ENCODE assay signal across 8 cellular contexts in the genomic region with DNA sequence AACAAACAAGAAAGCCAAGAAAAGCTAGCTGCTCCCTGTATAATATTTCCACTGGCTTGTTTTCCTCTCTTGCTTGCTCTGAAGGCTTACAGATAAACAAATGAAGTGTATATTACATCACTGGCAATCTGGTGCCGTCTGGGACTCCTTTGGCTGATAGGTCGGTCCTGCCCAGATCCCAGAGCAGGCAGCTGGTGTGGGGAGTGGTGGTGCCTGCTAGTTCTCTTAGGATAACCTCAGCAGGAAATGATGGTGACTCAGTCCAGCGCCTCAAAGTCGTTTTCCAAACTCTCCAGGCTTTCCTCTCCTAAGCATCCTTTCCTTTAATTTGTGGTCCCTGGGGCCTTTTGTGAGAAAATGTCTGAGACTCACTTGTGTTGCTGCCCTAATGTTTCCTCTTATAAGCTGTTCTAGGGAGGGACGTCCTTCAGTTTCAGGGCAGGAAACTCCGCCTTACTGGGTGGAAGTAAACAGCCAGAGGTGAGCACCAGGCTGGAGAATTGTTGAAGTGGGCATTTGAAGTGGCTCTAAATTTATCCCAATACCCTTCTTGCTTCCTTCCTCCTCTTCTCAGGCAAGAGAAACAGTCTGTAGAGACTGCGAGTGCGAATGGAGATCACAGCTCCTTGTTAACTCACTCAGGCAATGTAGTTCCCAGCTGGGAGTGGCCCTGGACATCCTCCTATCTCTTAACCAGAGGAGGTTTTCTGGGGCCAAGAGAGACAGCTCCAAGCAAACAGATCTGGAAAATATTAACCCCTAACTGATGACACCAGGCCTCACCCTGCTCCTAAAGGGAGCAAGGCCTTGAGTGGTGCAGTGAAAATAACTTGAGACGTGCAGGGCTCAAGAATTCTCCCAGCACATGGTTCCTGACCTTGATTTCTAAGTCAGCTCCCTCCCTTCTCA. TPM values are rescaled to one million over a fixed set of nuclear protein-coding genes. Genes with fewer than 3 reads are reported as not detected.
DNase-seq lines count a peak whose midpoint lies in the region; ATAC-seq lines count a peak whose summit lies in the region.

No MANE protein-coding gene starts in this region.

- H3K23ac ChIP-seq in mesendoderm (ENCODE audit: low read length): no peak overlapping the region

- no peak overlapping the region for H3K4me2 ChIP-seq in mesendoderm (ENCODE audit: low read length)

- H3K4ac ChIP-seq in mesendoderm (ENCODE audit: low read depth, low read length): no peak overlapping the region

- no CpG with 5 or more reads among the region's 9 CpGs for WGBS in mesendoderm (ENCODE audit: extremely low coverage, insufficient coverage, low lambda C conversion rate)

- no peaks in the 10 kb centered on the region for H3K79me1 ChIP-seq in mesendoderm (ENCODE audit: low read length)

- H4K5ac ChIP-seq in mesendoderm (ENCODE audit: low read length): no peak overlapping the region

- H3K79me2 ChIP-seq in mesendoderm (ENCODE audit: control insufficient read depth, insufficient read depth, low read length): no peaks in the 10 kb centered on the region

- no peak overlapping the region for H3K56ac ChIP-seq in mesendoderm (ENCODE audit: low read length)

- H2BK15ac ChIP-seq in mesendoderm (replicated peaks; ENCODE audit: low read depth): no peak overlapping the region

- H3K4me1 ChIP-seq in mesendoderm (ENCODE audit: control insufficient read depth, low read depth, low read length): peaks cover 3% of the 10 kb centered on the region

- no peak overlapping the region for H2AK5ac ChIP-seq in mesendoderm (ENCODE audit: low read length)

- H4K8ac ChIP-seq in mesendoderm (ENCODE audit: low read depth, low read length): no peak overlapping the region

- no peak overlapping the region for H2BK120ac ChIP-seq in mesendoderm (ENCODE audit: low read depth, low read length)

- H3K27ac ChIP-seq in mesendoderm (ENCODE audit: low read depth, low read length): no peak overlapping the region

- peaks cover 2% of the 10 kb centered on the region for H3K27me3 ChIP-seq in mesendoderm (ENCODE audit: insufficient read depth, low read length, poor library complexity)

- H3K18ac ChIP-seq in mesendoderm (ENCODE audit: low read length): no peak overlapping the region

- ATAC-seq in GM18858 (IDR thresholded peaks at IDR 0.05; ENCODE audit: unreplicated experiment): no peak

- intact Hi-C loops in posterior cingulate gyrus (cut with DNase I): no loop called here

- DNase-seq in DMS 273 treated with DMSO at 0.1 percent for 48 hours (lab: John Stamatoyannopoulos, UW): peak; percentile 94
- peak; percentile 40 for DNase-seq in NCI-H128 (lab: John Stamatoyannopoulos, UW; ENCODE audit: unreplicated experiment)
- DNase-seq in amniotic epithelial cell (ENCODE audit: low read depth): peak; percentile 86
- DNase-seq in mesendoderm: peak; percentile 41
- no peak for DNase-seq in posterior cingulate gyrus
- no peak for DNase-seq in dedifferentiated amniotic fluid mesenchymal stem cell (ENCODE audit: extremely low spot score)
- no peak for DNase-seq in CD1c-positive myeloid dendritic cell (ENCODE audit: extremely low spot score)

- H3K36me3 ChIP-seq in mesendoderm (ENCODE audit: control insufficient read depth, insufficient read depth, low read length): no peaks in the 10 kb centered on the region

- no peak overlapping the region for H3K9ac ChIP-seq in mesendoderm (ENCODE audit: low read length)

- H2BK5ac ChIP-seq in mesendoderm (ENCODE audit: low read length): no peak overlapping the region

- no peak overlapping the region for H3K4me3 ChIP-seq in mesendoderm (ENCODE audit: low read length)

RNA-seq across cellular contexts. Expression of gene CD300LF, which starts 34.9 kb away (rescaled TPM):
- polyA plus RNA-seq in mesendoderm (2013, experiment 1 of 2): not detected
- polyA plus RNA-seq in mesendoderm (2013, experiment 2 of 2): not detected

RNA-seq across cellular contexts. Expression of gene CD300E, which starts 54.3 kb away (rescaled TPM):
- 0.21 TPM for polyA plus RNA-seq in mesendoderm (2013, experiment 1 of 2)
- 0.21 TPM for polyA plus RNA-seq in mesendoderm (2013, experiment 2 of 2)

RNA-seq across cellular contexts. Expression of gene RAB37, which starts 59.2 kb away (rescaled TPM):
- 1.2 TPM for polyA plus RNA-seq in mesendoderm (2013, experiment 1 of 2)
- 0.94 TPM for polyA plus RNA-seq in mesendoderm (2013, experiment 2 of 2)

Comparison
In these comparisons a context has a peak if more than half of its experiments do, and no peak if none do; other contexts are left out.
1. DNase-seq: peak in DMS 273 treated with DMSO at 0.1 percent for 48 hours (single experiment), NCI-H128 (single experiment), amniotic epithelial cell (single experiment) and mesendoderm (single experiment); none in posterior cingulate gyrus (0 of 10), dedifferentiated amniotic fluid mesenchymal stem cell (single experiment) and CD1c-positive myeloid dendritic cell (single experiment).